33 cellular contexts compared by ENCODE assay signal in genomic region chr12:68886636-68887572, GRCh38. TPM values are rescaled to one million over a fixed set of nuclear protein-coding genes. Genes with fewer than 3 reads are reported as not detected.
"Had no signal": no experiment of that assay in that cellular context is flagged by ENCODE, and none has a peak within 500 bp of the region (broad histone marks: within the 10 kb centered on the region; RNA-seq: fewer than 3 reads in every experiment).

No MANE protein-coding gene starts in this region.

- H3K36me3 ChIP-seq: ascending aorta, cardiac muscle cell, neutrophil, ovary, sigmoid colon, suprapubic skin, tibial artery had no signal

- H3K27ac ChIP-seq: ascending aorta, cardiac muscle cell, coronary artery, foreskin keratinocyte, heart left ventricle, neutrophil, ovary, sigmoid colon, stomach, suprapubic skin, tibial artery had no signal

- H3K4me3 ChIP-seq: ascending aorta, cardiac muscle cell, coronary artery, heart left ventricle, mucosa of descending colon, ovary, sigmoid colon, stomach, suprapubic skin, tibial artery had no signal

- H3K27ac Mint-ChIP-seq: activated CD4-positive, alpha-beta T cell treated with anti-CD3 and anti-CD28 coated beads for 36 hours; activated CD8-positive, alpha-beta T cell treated with anti-CD3 and anti-CD28 coated beads, Interleukin-2, amount 10 ng/mL, durations not matched to agents 7 days and 5 days; activated naive CD4-positive, alpha-beta T cell treated with anti-CD3 and anti-CD28 coated beads for 36 hours; activated naive CD8-positive, alpha-beta T cell treated with anti-CD3 and anti-CD28 coated beads for 36 hours; activated T-helper 1 cell treated with anti-CD3 and anti-CD28 coated beads, Interleukin-12 subunit alpha, Interleukin-12 subunit beta, Interleukin-2, Interleukin-4 antibody, amounts not matched to agents 30 ng/mL and 10 ng/mL and 1 ng/mL, durations not matched to agents 14 hours and 24 hours and 36 hours; brain; effector memory CD8-positive, alpha-beta T cell; natural killer cell treated with Interleukin-12 subunit alpha and Interleukin-12 subunit beta and Interleukin-15 and Interleukin-18, amount 100 ng/mL, for 72 hours; progenitor cell of endocrine pancreas; stimulated activated memory B cell treated with anti-CD40 and anti-IgM and Interleukin-4, amounts not matched to agents 10 μg/mL and 1 μg/mL and 100 μg/mL, for 72 hours; T-helper 2 cell treated with Interferon-gamma antibody and Interleukin-4, amounts not matched to agents 5 μg/mL and 100 μg/mL, for 36 hours had no signal

- H3K4me1 ChIP-seq: ascending aorta, foreskin keratinocyte, heart left ventricle, sigmoid colon, stomach, suprapubic skin, tibial artery had no signal

- H3K4me3 Mint-ChIP-seq: activated CD4-positive, alpha-beta T cell treated with anti-CD3 and anti-CD28 coated beads for 36 hours; activated CD8-positive, alpha-beta T cell treated with anti-CD3 and anti-CD28 coated beads, Interleukin-2, amount 10 ng/mL, durations not matched to agents 7 days and 5 days; activated naive CD4-positive, alpha-beta T cell treated with anti-CD3 and anti-CD28 coated beads for 36 hours; activated naive CD8-positive, alpha-beta T cell treated with anti-CD3 and anti-CD28 coated beads for 36 hours; activated T-helper 1 cell treated with anti-CD3 and anti-CD28 coated beads, Interleukin-12 subunit alpha, Interleukin-12 subunit beta, Interleukin-2, Interleukin-4 antibody, amounts not matched to agents 30 ng/mL and 10 ng/mL and 1 ng/mL, durations not matched to agents 14 hours and 24 hours and 36 hours; brain; effector memory CD8-positive, alpha-beta T cell; natural killer cell treated with Interleukin-12 subunit alpha and Interleukin-12 subunit beta and Interleukin-15 and Interleukin-18, amount 100 ng/mL, for 72 hours; stimulated activated memory B cell treated with anti-CD40 and anti-IgM and Interleukin-4, amounts not matched to agents 10 μg/mL and 1 μg/mL and 100 μg/mL, for 72 hours; T-helper 2 cell treated with Interferon-gamma antibody and Interleukin-4, amounts not matched to agents 5 μg/mL and 100 μg/mL, for 36 hours had no signal

- H3K4me1 Mint-ChIP-seq: brain had no signal

- FAIRE-seq: endothelial cell of umbilical vein, small intestine had no signal

- ATAC-seq: activated CD4-positive, alpha-beta T cell treated with anti-CD3 and anti-CD28 coated beads for 36 hours; activated CD8-positive, alpha-beta T cell treated with anti-CD3 and anti-CD28 coated beads, Interleukin-2, amount 10 ng/mL, durations not matched to agents 7 days and 5 days; effector memory CD8-positive, alpha-beta T cell; foreskin keratinocyte; heart left ventricle; mucosa of descending colon; natural killer cell treated with Interleukin-12 subunit alpha and Interleukin-12 subunit beta and Interleukin-15 and Interleukin-18, amount 100 ng/mL, for 72 hours; stimulated activated memory B cell treated with anti-CD40 and anti-IgM and Interleukin-4, amounts not matched to agents 10 μg/mL and 1 μg/mL and 100 μg/mL, for 72 hours had no signal

- H3K27me3 ChIP-seq: ascending aorta, cardiac muscle cell, heart left ventricle, neutrophil, ovary, sigmoid colon, stomach, suprapubic skin, tibial artery had no signal

- H3K27me3 Mint-ChIP-seq: progenitor cell of endocrine pancreas; stimulated activated memory B cell treated with anti-CD40 and anti-IgM and Interleukin-4, amounts not matched to agents 10 μg/mL and 1 μg/mL and 100 μg/mL, for 72 hours had no signal

- H3K9me3 Mint-ChIP-seq: activated naive CD4-positive, alpha-beta T cell treated with anti-CD3 and anti-CD28 coated beads for 36 hours; activated naive CD8-positive, alpha-beta T cell treated with anti-CD3 and anti-CD28 coated beads for 36 hours; natural killer cell treated with Interleukin-12 subunit alpha and Interleukin-12 subunit beta and Interleukin-15 and Interleukin-18, amount 100 ng/mL, for 72 hours had no signal

- H3K36me3 Mint-ChIP-seq: brain; natural killer cell treated with Interleukin-12 subunit alpha and Interleukin-12 subunit beta and Interleukin-15 and Interleukin-18, amount 100 ng/mL, for 72 hours; stimulated activated memory B cell treated with anti-CD40 and anti-IgM and Interleukin-4, amounts not matched to agents 10 μg/mL and 1 μg/mL and 100 μg/mL, for 72 hours had no signal

- DNase-seq: activated CD4-positive, alpha-beta T cell treated with anti-CD3 and anti-CD28 coated beads for 36 hours; activated CD4-positive, CD25-positive, alpha-beta regulatory T cell; activated CD8-positive, alpha-beta T cell treated with anti-CD3 and anti-CD28 coated beads, Interleukin-2, amount 10 ng/mL, durations not matched to agents 7 days and 5 days; activated effector memory CD4-positive, alpha-beta T cell treated with anti-CD3 and anti-CD28 coated beads, Interleukin-2, amount 50 U/mL, for 16 hours; activated naive CD4-positive, alpha-beta T cell treated with anti-CD3 and anti-CD28 coated beads for 36 hours; activated naive CD8-positive, alpha-beta T cell treated with anti-CD3 and anti-CD28 coated beads for 36 hours; activated T-cell treated with anti-CD3 and anti-CD28 coated beads for 4 hours; cerebellar nuclear complex; effector memory CD8-positive, alpha-beta T cell; foreskin keratinocyte; heart left ventricle; hypothalamus; mucosa of descending colon; ovary; sigmoid colon; small intestine; stimulated activated CD4-positive, alpha-beta T cell treated with anti-CD3 and anti-CD28 coated beads, Interleukin-4, amount 100 ng/mL, for 24 hours; stimulated activated CD8-positive, alpha-beta memory T cell treated with anti-CD3 and anti-CD28 coated beads, Interleukin-4, amount 100 ng/mL, for 48 hours; stomach; T-helper 1 cell; tibial artery had no signal

- H3K9me3 ChIP-seq: ascending aorta, mucosa of descending colon, neutrophil, ovary, stomach, suprapubic skin, tibial artery had no signal

RNA-seq across cellular contexts. Expression of gene CPM, which starts 46.1 kb away (rescaled TPM):
- total RNA-seq: endothelial cell of umbilical vein had no signal
- polyA plus RNA-seq: endothelial cell of umbilical vein had no signal
